ENCODE assay signal across 8 cellular contexts in genomic region chr5:71482132-71482531, GRCh38. TPM values are rescaled to one million over a fixed set of nuclear protein-coding genes. Genes with fewer than 3 reads are reported as not detected.
A peak's percentile ranks its signal among the peaks of the same experiment; 100 is the strongest.
DNase-seq lines count a peak whose midpoint lies in the region; TF ChIP-seq lines count a peak whose summit lies in the region.
"Had no signal": no experiment of that assay in that cellular context is flagged by ENCODE, and none has a peak within 500 bp of the region (broad histone marks: within the 10 kb centered on the region; RNA-seq: fewer than 3 reads in every experiment).

No MANE protein-coding gene starts in this region.

- no peak for TF ChIP-seq CTCF in epithelial cell of esophagus (IDR thresholded peaks at IDR 0.05; ENCODE audit: insufficient read depth, low read depth, low read length, missing control alignments)

- H3K4me3 ChIP-seq in epithelial cell of esophagus (ENCODE audit: low read length) (no peak overlapping the region), skeletal muscle cell (ENCODE audit: low read depth, low read length) (no peak overlapping the region)

- DNase-seq in HT-29 (ENCODE audit: low spot score) = peak; percentile 79
- peak; percentile 94 for DNase-seq in NCI-H69 (lab: John Stamatoyannopoulos, UW)
- DNase-seq in epithelial cell of esophagus (ENCODE audit: low read depth) = peak; percentile 75
- peak; percentile 32 for DNase-seq in skeletal muscle cell (ENCODE audit: low read depth)
- no peak for DNase-seq in SW 1271 (lab: John Stamatoyannopoulos, UW)
- no peak for DNase-seq in activated naive CD4-positive, alpha-beta T cell treated with Interleukin-2 at 50 U/mL for 16 hours
- DNase-seq in activated T-cell treated with anti-CD3 and anti-CD28 coated beads for 4 hours = no peak
- DNase-seq: activated CD4-positive, alpha-beta T cell treated with anti-CD3 and anti-CD28 coated beads, Interleukin-2, amount 10 ng/mL, durations not matched to agents 7 days and 5 days had no signal

RNA-seq across cellular contexts. Expression of gene BDP1, which starts 26.7 kb away (rescaled TPM):
- total RNA-seq in HT-29 (2014; rRNA removed; shearing (Covaris generic)) = 15.4 and 19.3 TPM in 2 replicates

Comparison
In these comparisons a context has a peak if more than half of its experiments do, and no peak if none do; other contexts are left out.
1. DNase-seq: peak in HT-29 (single experiment), NCI-H69 (single experiment), epithelial cell of esophagus (single experiment) and skeletal muscle cell (single experiment); none in SW 1271 (0 of 2), activated naive CD4-positive, alpha-beta T cell treated with Interleukin-2 at 50 U/mL for 16 hours (single experiment) and activated T-cell treated with anti-CD3 and anti-CD28 coated beads for 4 hours (single experiment).